ENCODE assay signal across 12 cellular contexts in the genomic region with DNA sequence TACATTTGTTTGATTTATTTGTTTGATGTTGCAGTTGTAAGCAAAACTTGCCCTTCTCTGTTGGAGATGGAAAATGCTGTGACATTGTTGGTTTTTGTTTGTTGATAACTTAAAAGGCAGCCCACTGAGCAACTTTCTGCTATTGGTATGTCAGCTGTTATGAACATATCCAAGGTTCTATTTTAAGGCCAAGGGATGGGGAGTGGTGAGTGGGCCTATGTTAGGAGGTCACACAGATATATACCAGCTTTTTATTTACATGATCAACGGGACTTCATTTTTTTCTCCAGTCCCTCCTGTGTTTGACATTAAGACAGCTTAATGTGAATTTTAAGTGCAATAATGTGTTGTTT. TPM values are rescaled to one million over a fixed set of nuclear protein-coding genes. Genes with fewer than 3 reads are reported as not detected.
A peak's percentile ranks its signal among the peaks of the same experiment; 100 is the strongest.
DNase-seq lines count a peak whose midpoint lies in the region; ATAC-seq and TF ChIP-seq lines count a peak whose summit lies in the region.
"Had no signal": no experiment of that assay in that cellular context is flagged by ENCODE, and none has a peak within 500 bp of the region (broad histone marks: within the 10 kb centered on the region; RNA-seq: fewer than 3 reads in every experiment).

No MANE protein-coding gene starts in this region.

- no peak for DNase-seq in left ventricle myocardium superior
- no peak for DNase-seq in sigmoid colon
- no peak for DNase-seq in NCI-H2081 treated with DMSO at 0.1 percent for 48 hours (lab: John Stamatoyannopoulos, UW)
- DNase-seq in AG20443 (ENCODE audit: low spot score) = no peak
- DNase-seq: activated gamma-delta T cell treated with Interleukin-2 at 50 U/mL for 16 hours; mucosa of descending colon; stimulated activated CD4-positive, alpha-beta T cell treated with anti-CD3 and anti-CD28 coated beads, Interleukin-4, amount 100 ng/mL, for 24 hours had no signal

- H3K4me1 ChIP-seq in BLaER1 treated with 17β-estradiol and CSF1 and Interleukin-3, amounts not matched to agents 10 nM and 100 nM = peaks cover 35 to 72% (median 50%) of the 10 kb centered on the region in 10 experiments
- peaks cover 0 to 82% (median 63%) of the 10 kb centered on the region in 4 donors for H3K4me1 ChIP-seq in sigmoid colon

- no peak overlapping the region for H3K27ac ChIP-seq in BLaER1 treated with 17β-estradiol and CSF1 and Interleukin-3, amounts not matched to agents 10 nM and 100 nM
- H3K27ac ChIP-seq in angular gyrus (ENCODE audit: low read depth, low read length) (peak overlapping the region; percentile 20), sigmoid colon (peak overlapping the region; percentile 32 to 99 (median 96))
- H3K27ac ChIP-seq: C4-2B had no signal

- intact Hi-C loops in left ventricle myocardium superior (cut with micrococcal nuclease) = loop anchor here (5.0 kb wide), 1 partner anchor 537 kb away; no protein-coding TSS in a partner anchor
- intact Hi-C loops in sigmoid colon (cut with DNase I) = loop anchor here (5.0 kb wide), 1 partner anchor 147 kb away; no protein-coding TSS in a partner anchor

- 8 to 46% methylated on average over 1 of the region's 1 CpG for WGBS in sigmoid colon, 2 donors

- no peak for TF ChIP-seq EP300 in sigmoid colon (IDR thresholded peaks at IDR 0.05)

- no peak for TF ChIP-seq POLR2A in sigmoid colon (IDR thresholded peaks at IDR 0.05)

- H3K27me3 ChIP-seq in BLaER1 treated with 17β-estradiol and CSF1 and Interleukin-3, amounts not matched to agents 10 nM and 100 nM = no peaks in the 10 kb centered on the region
- H3K27me3 ChIP-seq in sigmoid colon = no peaks in the 10 kb centered on the region

- TF ChIP-seq CTCF in sigmoid colon (IDR thresholded peaks at IDR 0.05) = no peak

- peak; percentile 38 for ATAC-seq in left ventricle myocardium superior
- ATAC-seq in GM21717 (IDR thresholded peaks at IDR 0.05; ENCODE audit: unreplicated experiment) = no peak
- ATAC-seq in HG02588 (IDR thresholded peaks at IDR 0.05; ENCODE audit: unreplicated experiment) = no peak
- ATAC-seq: mucosa of descending colon had no signal

- peak overlapping the region; percentile 69 to 97 (median 88) for H3K4me2 ChIP-seq in BLaER1 treated with 17β-estradiol and CSF1 and Interleukin-3, amounts not matched to agents 10 nM and 100 nM

- peak overlapping the region in 2 of 10 experiments; percentile 81 to 100; a peak in 4 of 20 replicates for H3K4me3 ChIP-seq in BLaER1 treated with 17β-estradiol and CSF1 and Interleukin-3, amounts not matched to agents 10 nM and 100 nM
- H3K4me3 ChIP-seq in sigmoid colon = peak overlapping the region in 1 of 4 donors; percentile 75
- H3K4me3 ChIP-seq: mucosa of descending colon had no signal

- H3K9ac ChIP-seq in BLaER1 treated with 17β-estradiol and CSF1 and Interleukin-3, amounts not matched to agents 10 nM and 100 nM = peak overlapping the region in 4 of 11 experiments; percentile 3 to 100 (median 54); a peak in 6 of 22 replicates

- peaks cover 0 to 35% (median 3%) of the 10 kb centered on the region in 11 experiments; a peak in 9 of 22 replicates for H3K36me3 ChIP-seq in BLaER1 treated with 17β-estradiol and CSF1 and Interleukin-3, amounts not matched to agents 10 nM and 100 nM
- H3K36me3 ChIP-seq in sigmoid colon = no peaks in the 10 kb centered on the region

- H4K20me1 ChIP-seq in BLaER1 treated with 17β-estradiol and CSF1 and Interleukin-3, amounts not matched to agents 10 nM and 100 nM = peaks cover 90 to 100% (median 94%) of the 10 kb centered on the region in 11 experiments

- no peaks in the 10 kb centered on the region for H3K9me3 ChIP-seq in BLaER1 treated with 17β-estradiol and CSF1 and Interleukin-3, amounts not matched to agents 10 nM and 100 nM (replicated peaks in 1 of 11)
- H3K9me3 ChIP-seq in sigmoid colon = no peaks in the 10 kb centered on the region
- H3K9me3 ChIP-seq: mucosa of descending colon had no signal

RNA-seq across cellular contexts. Expression of gene QKI, which starts 5.8 kb away (rescaled TPM):
- total RNA-seq in left ventricle myocardium superior (502 TPM), sigmoid colon (100 to 1,000 TPM; 139 to 146 (median 142) TPM)
- 10 to 100 TPM in 2 of 3 donors, 1 to 10 TPM in 1; 9.2 to 19.2 (median 14.4) TPM for polyA plus RNA-seq in sigmoid colon

Comparison
In these comparisons a context has a peak if more than half of its experiments do, and no peak if none do; other contexts are left out.
1. H3K27ac ChIP-seq: peak in angular gyrus (single experiment) and sigmoid colon (4 of 4); none in BLaER1 treated with 17β-estradiol and CSF1 and Interleukin-3, amounts not matched to agents 10 nM and 100 nM (0 of 11).